8 cellular contexts compared by ENCODE assay signal in genomic region chr19:8445488-8446001, GRCh38. TPM values are rescaled to one million over a fixed set of nuclear protein-coding genes. Genes with fewer than 3 reads are reported as not detected.
A peak's percentile ranks its signal among the peaks of the same experiment; 100 is the strongest.
DNase-seq lines count a peak whose midpoint lies in the region; ATAC-seq and TF ChIP-seq lines count a peak whose summit lies in the region.

No MANE protein-coding gene starts in this region.

- DNase-seq in NCI-H524 (lab: John Stamatoyannopoulos, UW) (peak; percentile 18 to 32), NCI-H524 treated with DMSO at 0.1 percent for 48 hours (lab: John Stamatoyannopoulos, UW) (no peak), left cardiac atrium (peak; percentile 72), retinal pigment epithelial cell (ENCODE audit: low read depth) (no peak)
- DNase-seq in activated naive CD4-positive, alpha-beta T cell treated with anti-CD3 and anti-CD28 coated beads, Interleukin-2, amount 50 U/mL, for 16 hours: peak; percentile 46

- no peak for TF ChIP-seq CTCF in retinal pigment epithelial cell (conservative IDR thresholded peaks at IDR 0.05; ENCODE audit: low read depth, low read length)

- peak; percentile 26 for ATAC-seq in HG02981 (IDR thresholded peaks at IDR 0.05; ENCODE audit: unreplicated experiment)
- ATAC-seq in left cardiac atrium: peak; percentile 67 to 79
- no peak for ATAC-seq in HG03460 (IDR thresholded peaks at IDR 0.05; ENCODE audit: unreplicated experiment)

- intact Hi-C loops in left cardiac atrium (cut with DNase I): loop anchor here in 1 of 2 donors (5.0 kb wide), 1 partner anchor 33 kb away; the partner anchor contains the start of gene MARCHF2

- H3K4me3 ChIP-seq in retinal pigment epithelial cell (ENCODE audit: low read length): peak overlapping the region; percentile 85

TF ChIP-seq in PFSK-1, 5 proteins besides CTCF, POLR2A, EP300 and RAD21:
- TF ChIP-seq SIN3A (IDR thresholded peaks at IDR 0.05; ENCODE audit: borderline replicate concordance, insufficient read depth, low read length) (peak; percentile 56; the same call in 1 of the 2 replicates), TAF1 (IDR thresholded peaks at IDR 0.05; ENCODE audit: borderline replicate concordance, insufficient read depth, low read length) (no peak), REST (IDR thresholded peaks at IDR 0.05; ENCODE audit: insufficient read depth in 1 of 2, low read depth in 2 of 2, low read length in 2 of 2) (no peak), POLR2AphosphoS5 (IDR thresholded peaks at IDR 0.05; ENCODE audit: low read depth, low read length) (no peak)

RNA-seq across cellular contexts. Expression of gene HNRNPM, which starts 0.8 kb away (rescaled TPM):
- polyA plus RNA-seq in PFSK-1 (2012; ENCODE audit: insufficient read length, low read depth): 301 TPM
- total RNA-seq in left cardiac atrium: 100 to 1,000 TPM; 102 to 126 TPM

RNA-seq across cellular contexts. Expression of gene MARCHF2, which starts 32.4 kb away (rescaled TPM):
- 23.0 TPM for polyA plus RNA-seq in PFSK-1 (2012; ENCODE audit: insufficient read length, low read depth)
- 10 to 100 TPM; 81.1 to 87.8 TPM for total RNA-seq in left cardiac atrium

RNA-seq across cellular contexts. Expression of gene RAB11B, which starts 55.4 kb away (rescaled TPM):
- polyA plus RNA-seq in PFSK-1 (2012; ENCODE audit: insufficient read length, low read depth): 116 TPM
- total RNA-seq in left cardiac atrium: 100 to 1,000 TPM; 133 to 163 TPM

RNA-seq across cellular contexts. Expression of gene PRAM1, which starts 56.9 kb away (rescaled TPM):
- polyA plus RNA-seq in PFSK-1 (2012; ENCODE audit: insufficient read length, low read depth): 0.54 TPM
- 1 to 10 TPM; 1.0 to 1.4 TPM for total RNA-seq in left cardiac atrium

Comparison
In these comparisons a context has a peak if more than half of its experiments do, and no peak if none do; other contexts are left out.
1. DNase-seq: peak in NCI-H524 (2 of 2), activated naive CD4-positive, alpha-beta T cell treated with anti-CD3 and anti-CD28 coated beads, Interleukin-2, amount 50 U/mL, for 16 hours (single experiment) and left cardiac atrium (single experiment); none in NCI-H524 treated with DMSO at 0.1 percent for 48 hours (single experiment) and retinal pigment epithelial cell (single experiment).